1 cellular context compared by ENCODE assay signal in the genomic region with DNA sequence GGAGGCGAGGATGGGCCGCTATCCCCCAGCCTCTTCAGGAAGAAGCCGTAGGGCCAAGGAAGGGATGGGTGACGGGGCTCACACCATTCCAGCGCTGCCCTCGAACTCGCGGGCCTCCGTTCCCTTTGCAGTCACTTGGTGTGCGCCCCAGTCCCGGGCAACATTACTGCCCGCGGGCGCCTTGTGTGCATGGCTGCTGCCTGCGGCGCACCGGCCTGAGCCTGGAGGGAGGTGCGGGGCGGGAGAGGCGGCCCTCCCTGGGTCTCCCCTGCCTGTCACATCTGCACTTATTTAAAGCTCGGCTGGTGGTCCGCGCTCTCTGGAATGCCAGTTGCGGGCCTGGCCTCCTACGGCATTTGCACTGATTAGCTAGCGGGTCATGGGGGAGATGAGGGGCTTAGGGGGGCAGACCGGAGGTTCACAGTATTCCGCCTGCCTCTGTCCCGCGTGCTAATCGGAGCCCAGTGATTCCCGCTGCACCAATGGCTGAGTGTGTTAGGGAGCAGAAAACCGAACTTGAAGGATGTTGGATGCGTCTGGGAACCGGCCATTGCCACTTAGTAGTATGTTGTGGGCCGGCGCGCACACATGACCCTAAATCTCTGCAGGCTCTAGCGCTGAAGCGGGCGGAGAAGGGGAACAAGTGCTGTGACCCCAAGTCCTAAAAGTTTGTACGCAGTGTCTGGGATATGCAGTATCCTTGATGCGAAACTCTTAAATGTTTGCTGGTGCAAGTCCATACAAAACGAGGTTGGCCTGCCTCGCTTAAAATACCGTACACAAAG.
A peak's percentile ranks its signal among the peaks of the same experiment; 100 is the strongest.
TF ChIP-seq lines count a peak whose summit lies in the region.

No MANE protein-coding gene starts in this region.

TF ChIP-seq in H1, 55 proteins besides CTCF, POLR2A, EP300 and RAD21 (continued from another document):
- TF ChIP-seq EZH2 (IDR thresholded peaks at IDR 0.05; ENCODE audit: low read depth, low read length, severe bottlenecking): peak; percentile 65
- TF ChIP-seq, protein P1, sequence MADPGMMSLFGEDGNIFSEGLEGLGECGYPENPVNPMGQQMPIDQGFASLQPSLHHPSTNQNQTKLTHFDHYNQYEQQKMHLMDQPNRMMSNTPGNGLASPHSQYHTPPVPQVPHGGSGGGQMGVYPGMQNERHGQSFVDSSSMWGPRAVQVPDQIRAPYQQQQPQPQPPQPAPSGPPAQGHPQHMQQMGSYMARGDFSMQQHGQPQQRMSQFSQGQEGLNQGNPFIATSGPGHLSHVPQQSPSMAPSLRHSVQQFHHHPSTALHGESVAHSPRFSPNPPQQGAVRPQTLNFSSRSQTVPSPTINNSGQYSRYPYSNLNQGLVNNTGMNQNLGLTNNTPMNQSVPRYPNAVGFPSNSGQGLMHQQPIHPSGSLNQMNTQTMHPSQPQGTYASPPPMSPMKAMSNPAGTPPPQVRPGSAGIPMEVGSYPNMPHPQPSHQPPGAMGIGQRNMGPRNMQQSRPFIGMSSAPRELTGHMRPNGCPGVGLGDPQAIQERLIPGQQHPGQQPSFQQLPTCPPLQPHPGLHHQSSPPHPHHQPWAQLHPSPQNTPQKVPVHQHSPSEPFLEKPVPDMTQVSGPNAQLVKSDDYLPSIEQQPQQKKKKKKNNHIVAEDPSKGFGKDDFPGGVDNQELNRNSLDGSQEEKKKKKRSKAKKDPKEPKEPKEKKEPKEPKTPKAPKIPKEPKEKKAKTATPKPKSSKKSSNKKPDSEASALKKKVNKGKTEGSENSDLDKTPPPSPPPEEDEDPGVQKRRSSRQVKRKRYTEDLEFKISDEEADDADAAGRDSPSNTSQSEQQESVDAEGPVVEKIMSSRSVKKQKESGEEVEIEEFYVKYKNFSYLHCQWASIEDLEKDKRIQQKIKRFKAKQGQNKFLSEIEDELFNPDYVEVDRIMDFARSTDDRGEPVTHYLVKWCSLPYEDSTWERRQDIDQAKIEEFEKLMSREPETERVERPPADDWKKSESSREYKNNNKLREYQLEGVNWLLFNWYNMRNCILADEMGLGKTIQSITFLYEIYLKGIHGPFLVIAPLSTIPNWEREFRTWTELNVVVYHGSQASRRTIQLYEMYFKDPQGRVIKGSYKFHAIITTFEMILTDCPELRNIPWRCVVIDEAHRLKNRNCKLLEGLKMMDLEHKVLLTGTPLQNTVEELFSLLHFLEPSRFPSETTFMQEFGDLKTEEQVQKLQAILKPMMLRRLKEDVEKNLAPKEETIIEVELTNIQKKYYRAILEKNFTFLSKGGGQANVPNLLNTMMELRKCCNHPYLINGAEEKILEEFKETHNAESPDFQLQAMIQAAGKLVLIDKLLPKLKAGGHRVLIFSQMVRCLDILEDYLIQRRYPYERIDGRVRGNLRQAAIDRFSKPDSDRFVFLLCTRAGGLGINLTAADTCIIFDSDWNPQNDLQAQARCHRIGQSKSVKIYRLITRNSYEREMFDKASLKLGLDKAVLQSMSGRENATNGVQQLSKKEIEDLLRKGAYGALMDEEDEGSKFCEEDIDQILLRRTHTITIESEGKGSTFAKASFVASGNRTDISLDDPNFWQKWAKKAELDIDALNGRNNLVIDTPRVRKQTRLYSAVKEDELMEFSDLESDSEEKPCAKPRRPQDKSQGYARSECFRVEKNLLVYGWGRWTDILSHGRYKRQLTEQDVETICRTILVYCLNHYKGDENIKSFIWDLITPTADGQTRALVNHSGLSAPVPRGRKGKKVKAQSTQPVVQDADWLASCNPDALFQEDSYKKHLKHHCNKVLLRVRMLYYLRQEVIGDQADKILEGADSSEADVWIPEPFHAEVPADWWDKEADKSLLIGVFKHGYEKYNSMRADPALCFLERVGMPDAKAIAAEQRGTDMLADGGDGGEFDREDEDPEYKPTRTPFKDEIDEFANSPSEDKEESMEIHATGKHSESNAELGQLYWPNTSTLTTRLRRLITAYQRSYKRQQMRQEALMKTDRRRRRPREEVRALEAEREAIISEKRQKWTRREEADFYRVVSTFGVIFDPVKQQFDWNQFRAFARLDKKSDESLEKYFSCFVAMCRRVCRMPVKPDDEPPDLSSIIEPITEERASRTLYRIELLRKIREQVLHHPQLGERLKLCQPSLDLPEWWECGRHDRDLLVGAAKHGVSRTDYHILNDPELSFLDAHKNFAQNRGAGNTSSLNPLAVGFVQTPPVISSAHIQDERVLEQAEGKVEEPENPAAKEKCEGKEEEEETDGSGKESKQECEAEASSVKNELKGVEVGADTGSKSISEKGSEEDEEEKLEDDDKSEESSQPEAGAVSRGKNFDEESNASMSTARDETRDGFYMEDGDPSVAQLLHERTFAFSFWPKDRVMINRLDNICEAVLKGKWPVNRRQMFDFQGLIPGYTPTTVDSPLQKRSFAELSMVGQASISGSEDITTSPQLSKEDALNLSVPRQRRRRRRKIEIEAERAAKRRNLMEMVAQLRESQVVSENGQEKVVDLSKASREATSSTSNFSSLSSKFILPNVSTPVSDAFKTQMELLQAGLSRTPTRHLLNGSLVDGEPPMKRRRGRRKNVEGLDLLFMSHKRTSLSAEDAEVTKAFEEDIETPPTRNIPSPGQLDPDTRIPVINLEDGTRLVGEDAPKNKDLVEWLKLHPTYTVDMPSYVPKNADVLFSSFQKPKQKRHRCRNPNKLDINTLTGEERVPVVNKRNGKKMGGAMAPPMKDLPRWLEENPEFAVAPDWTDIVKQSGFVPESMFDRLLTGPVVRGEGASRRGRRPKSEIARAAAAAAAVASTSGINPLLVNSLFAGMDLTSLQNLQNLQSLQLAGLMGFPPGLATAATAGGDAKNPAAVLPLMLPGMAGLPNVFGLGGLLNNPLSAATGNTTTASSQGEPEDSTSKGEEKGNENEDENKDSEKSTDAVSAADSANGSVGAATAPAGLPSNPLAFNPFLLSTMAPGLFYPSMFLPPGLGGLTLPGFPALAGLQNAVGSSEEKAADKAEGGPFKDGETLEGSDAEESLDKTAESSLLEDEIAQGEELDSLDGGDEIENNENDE (IDR thresholded peaks at IDR 0.05; ENCODE audit: insufficient replicate concordance, low read length): no peak
- TF ChIP-seq BRCA1 (IDR thresholded peaks at IDR 0.05; ENCODE audit: low read depth, low read length): no peak
- TF ChIP-seq JUND (IDR thresholded peaks at IDR 0.05; ENCODE audit: low read length): no peak
- peak; percentile 28; the same call in 1 of the 2 replicates for TF ChIP-seq YY1 (IDR thresholded peaks at IDR 0.05; ENCODE audit: low read depth, low read length)
- no peak for TF ChIP-seq ASH2L (IDR thresholded peaks at IDR 0.05; ENCODE audit: low read length)
- TF ChIP-seq, protein P2, sequence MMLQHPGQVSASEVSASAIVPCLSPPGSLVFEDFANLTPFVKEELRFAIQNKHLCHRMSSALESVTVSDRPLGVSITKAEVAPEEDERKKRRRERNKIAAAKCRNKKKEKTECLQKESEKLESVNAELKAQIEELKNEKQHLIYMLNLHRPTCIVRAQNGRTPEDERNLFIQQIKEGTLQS (IDR thresholded peaks at IDR 0.05; ENCODE audit: insufficient read depth, low read depth, low read length): no peak
- no peak for TF ChIP-seq TAF7 (optimal IDR thresholded peaks at IDR 0.05; ENCODE audit: borderline replicate concordance, low read depth, low read length)
- peak; percentile 83; the same call in 1 of the 2 replicates for TF ChIP-seq SUZ12 (IDR thresholded peaks at IDR 0.05; ENCODE audit: low read length)
- no peak for TF ChIP-seq SRF (IDR thresholded peaks at IDR 0.05; ENCODE audit: low read depth, low read length)
- TF ChIP-seq SIN3A (conservative IDR thresholded peaks at IDR 0.05 in 1 of 2, IDR thresholded peaks at IDR 0.05 in 1 of 2; ENCODE audit: low read depth in 1 of 2, low read length in 2 of 2): no peak
- peak; percentile 27; the same call in 1 of the 2 replicates for TF ChIP-seq TEAD4 (IDR thresholded peaks at IDR 0.05; ENCODE audit: low read depth, low read length)
- TF ChIP-seq POLR2AphosphoS5 (IDR thresholded peaks at IDR 0.05; ENCODE audit: low read depth, low read length): no peak
- no peak for TF ChIP-seq RXRA (IDR thresholded peaks at IDR 0.05; ENCODE audit: insufficient read depth, low read depth, low read length)
- TF ChIP-seq CBX8 (IDR thresholded peaks at IDR 0.05; ENCODE audit: borderline replicate concordance, low read depth, low read length): no peak
- TF ChIP-seq PHF8 (conservative IDR thresholded peaks at IDR 0.05; ENCODE audit: low read depth, low read length): 0 out of 2 replicates have a peak, but pooled peaks have one; percentile 12
- TF ChIP-seq CHD1 (IDR thresholded peaks at IDR 0.05; ENCODE audit: low read depth, low read length): no peak
- no peak for TF ChIP-seq CHD2 (IDR thresholded peaks at IDR 0.05; ENCODE audit: low read length)
- no peak for TF ChIP-seq EGR1 (IDR thresholded peaks at IDR 0.05; ENCODE audit: borderline replicate concordance, low read depth, low read length)
- 0 out of 2 replicates have a peak, but pooled peaks have one; percentile 28 for TF ChIP-seq CREB1 (IDR thresholded peaks at IDR 0.05)
- TF ChIP-seq RBBP5 (IDR thresholded peaks at IDR 0.05; ENCODE audit: borderline replicate concordance, low read depth, low read length): peak; percentile 6; the same call in 1 of the 2 replicates
- no peak for TF ChIP-seq SP2 (IDR thresholded peaks at IDR 0.05; ENCODE audit: low read length)
- no peak for TF ChIP-seq TCF12 (IDR thresholded peaks at IDR 0.05; ENCODE audit: low read depth, low read length)
